ENCODE assay signal across 24 cellular contexts in the genomic region with DNA sequence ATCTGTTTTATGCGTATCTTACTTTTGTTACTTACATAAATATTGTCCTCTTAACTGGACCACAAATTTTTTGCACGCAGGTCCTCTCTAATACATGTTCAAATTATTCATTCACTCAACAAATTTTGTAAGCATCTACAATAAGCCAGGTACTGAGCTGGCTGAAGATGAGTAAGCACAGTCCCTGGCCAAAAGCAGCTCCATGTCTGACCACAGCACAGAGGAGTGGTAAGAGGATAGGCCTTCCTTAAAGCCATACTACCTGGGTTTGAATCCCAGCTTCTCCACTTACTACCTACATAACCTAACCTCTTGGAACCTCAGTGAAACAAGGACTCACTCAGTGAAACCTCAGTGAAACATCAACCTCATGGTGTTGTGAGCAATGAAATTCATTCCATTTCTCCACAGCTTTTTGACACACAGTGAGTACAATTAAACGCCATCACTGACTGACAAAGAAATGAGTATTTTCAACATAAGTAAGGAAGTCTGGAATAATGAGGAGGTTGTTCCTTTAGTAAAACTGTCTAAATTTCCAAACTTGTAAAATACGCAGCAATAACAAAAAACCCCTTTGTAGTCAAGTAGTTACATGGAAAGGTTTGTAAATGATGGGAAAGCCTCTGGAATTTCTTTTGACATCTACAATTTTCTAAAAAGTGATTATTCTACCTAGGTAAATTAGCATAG. TPM values are rescaled to one million over a fixed set of nuclear protein-coding genes. Genes with fewer than 3 reads are reported as not detected.
DNase-seq lines count a peak whose midpoint lies in the region; ATAC-seq, FAIRE-seq and TF ChIP-seq lines count a peak whose summit lies in the region.
"Had no signal": no experiment of that assay in that cellular context is flagged by ENCODE, and none has a peak within 500 bp of the region (broad histone marks: within the 10 kb centered on the region; RNA-seq: fewer than 3 reads in every experiment).

No MANE protein-coding gene starts in this region.

- H2BK15ac ChIP-seq in H9 (ENCODE audit: low read depth, low read length), result no peak overlapping the region

- peak; percentile 3 for FAIRE-seq in A204.1 (lab: Jason Lieb, UNC)
- FAIRE-seq: A549 had no signal

- H3K23ac ChIP-seq in H9 (ENCODE audit: insufficient read length, low read depth, low read length), result no peak overlapping the region

- no peaks in the 10 kb centered on the region for H3K36me3 ChIP-seq in mucosa of descending colon (ENCODE audit: low read depth)

- H3T11ph ChIP-seq in H9 (ENCODE audit: low read length), result no peak overlapping the region

- H3K4me3 Mint-ChIP-seq in H9, result no peak overlapping the region
- H3K4me3 Mint-ChIP-seq: activated CD4-positive, alpha-beta memory T cell treated with anti-CD3 and anti-CD28 coated beads for 36 hours; central memory CD8-positive, alpha-beta T cell; mesothelial cell of epicardium; nephron; stimulated activated naive B cell treated with anti-CD40 and anti-IgM and Interleukin-4, amounts not matched to agents 10 μg/mL and 1 μg/mL and 100 μg/mL, for 72 hours had no signal

- H4K20me1 ChIP-seq in H9 (ENCODE audit: control insufficient read depth, insufficient read depth, insufficient read length), result no peaks in the 10 kb centered on the region

- H2BK12ac ChIP-seq in H9 (ENCODE audit: insufficient read length, low read depth, low read length), result no peak overlapping the region

- H2BK120ac ChIP-seq in H9 (ENCODE audit: low read depth, low read length, poor library complexity, severe bottlenecking), result no peak overlapping the region

- H3K9me3 ChIP-seq in H9 (ENCODE audit: control insufficient read depth, low read depth, low read length) (no peaks in the 10 kb centered on the region), mucosa of descending colon (no peaks in the 10 kb centered on the region)
- H3K9me3 ChIP-seq: A549, esophagus muscularis mucosa, HAP-1, testis had no signal

- H3K4me1 Mint-ChIP-seq in H9, result peaks cover 31 to 44% of the 10 kb centered on the region in 2 experiments

- H4K5ac ChIP-seq in H9 (ENCODE audit: insufficient read length, low read depth, low read length), result no peak overlapping the region

- H4K91ac ChIP-seq in H9 (ENCODE audit: insufficient read length, low read depth, low read length), result no peak overlapping the region

- peaks cover 5% of the 10 kb centered on the region for H3K4me1 ChIP-seq in H9 (ENCODE audit: insufficient read depth, low read length)
- no peaks in the 10 kb centered on the region for H3K4me1 ChIP-seq in foreskin keratinocyte
- H3K4me1 ChIP-seq in mucosa of descending colon (ENCODE audit: low read depth), result no peaks in the 10 kb centered on the region
- H3K4me1 ChIP-seq: testis had no signal

- no peak for DNase-seq in H9
- DNase-seq in SK-MEL-5 (ENCODE audit: low read depth, low spot score), result peak; percentile 22
- DNase-seq in foreskin keratinocyte, result peak; percentile 12 to 41
- no peak for DNase-seq in activated CD8-positive, alpha-beta memory T cell treated with anti-CD3 and anti-CD28 coated beads for 24 hours
- no peak for DNase-seq in mucosa of descending colon
- no peak for DNase-seq in NCI-H748 treated with DMSO at 0.1 percent for 48 hours (lab: John Stamatoyannopoulos, UW)
- DNase-seq: activated CD4-positive, alpha-beta memory T cell treated with anti-CD3 and anti-CD28 coated beads for 36 hours; glutamatergic neuron; left colon; MM.1S; NCI-H2171 treated with DMSO at 0.1 percent for 48 hours; stimulated activated naive B cell treated with anti-CD40 and anti-IgM and Interleukin-4, amounts not matched to agents 10 μg/mL and 1 μg/mL and 100 μg/mL, for 72 hours; testis had no signal

- H3K18ac ChIP-seq in H9 (ENCODE audit: insufficient read length, low read depth, low read length), result no peak overlapping the region

- H2AK5ac ChIP-seq in H9 (ENCODE audit: insufficient read length, low read length), result no peak overlapping the region

- TF ChIP-seq CTCF in H9 (conservative IDR thresholded peaks at IDR 0.05), result no peak
- no peak for TF ChIP-seq CTCF in foreskin keratinocyte (conservative IDR thresholded peaks at IDR 0.05)
- no peak for TF ChIP-seq CTCF in mucosa of descending colon (IDR thresholded peaks at IDR 0.05)

- no peak overlapping the region for H2AFZ ChIP-seq in H9 (ENCODE audit: low read length)
- H2AFZ ChIP-seq: parathyroid adenoma had no signal

- H4K8ac ChIP-seq in H9 (replicated peaks; ENCODE audit: insufficient read length, low read depth, low read length), result no peak overlapping the region

- peaks cover 8 to 66% (median 61%) of the 10 kb centered on the region in 3 experiments; a peak in 5 of 7 replicates for H3K36me3 Mint-ChIP-seq in H9 (ENCODE audit: insufficient read depth in 1 of 3, low read depth in 3 of 3)

- H3K4ac ChIP-seq in H9 (ENCODE audit: low read depth, low read length), result no peak overlapping the region

- H3K27me3 ChIP-seq in H9 (ENCODE audit: insufficient read depth, low read length), result no peaks in the 10 kb centered on the region
- H3K27me3 ChIP-seq in foreskin keratinocyte, result no peaks in the 10 kb centered on the region
- H3K27me3 ChIP-seq: esophagus muscularis mucosa, testis had no signal

- no CpG with 5 or more reads among the region's 4 CpGs for WGBS in H9 (ENCODE audit: extremely low coverage, insufficient read length, low lambda C conversion rate)

- H3K27ac ChIP-seq in H9 (ENCODE audit: insufficient read length, low read depth, low read length) (no peak overlapping the region), foreskin keratinocyte (no peak overlapping the region)
- H3K27ac ChIP-seq: A549, esophagus muscularis mucosa, parathyroid adenoma, SK-N-MC, testis had no signal

- intact Hi-C loops in mucosa of descending colon (cut with DNase I, micrococcal nuclease), result loop anchor here in 1 of 2 donors (10.0 kb wide), 1 partner anchor 130 kb away; no protein-coding TSS in a partner anchor

- no peaks in the 10 kb centered on the region for H3K9me3 Mint-ChIP-seq in H9
- H3K9me3 Mint-ChIP-seq: activated CD4-positive, alpha-beta memory T cell treated with anti-CD3 and anti-CD28 coated beads for 36 hours; central memory CD8-positive, alpha-beta T cell; mesothelial cell of epicardium; nephron; stimulated activated naive B cell treated with anti-CD40 and anti-IgM and Interleukin-4, amounts not matched to agents 10 μg/mL and 1 μg/mL and 100 μg/mL, for 72 hours had no signal

- no peak overlapping the region for H2BK5ac ChIP-seq in H9 (ENCODE audit: insufficient read length, low read length)

- no peak overlapping the region for H3K14ac ChIP-seq in H9 (ENCODE audit: insufficient read depth, low read length)

- H3K9ac ChIP-seq in H9 (ENCODE audit: extremely low read depth, insufficient read length, low read length), result no peak overlapping the region
- H3K9ac ChIP-seq: parathyroid adenoma had no signal

- no peak overlapping the region for H3K4me3 ChIP-seq in mucosa of descending colon
- H3K4me3 ChIP-seq: A549, esophagus muscularis mucosa, HAP-1, SK-N-MC, testis had no signal

- no peak overlapping the region for H3K56ac ChIP-seq in H9 (ENCODE audit: insufficient read length, low read depth, low read length)

- no peaks in the 10 kb centered on the region for H3K23me2 ChIP-seq in H9 (ENCODE audit: insufficient read length, low read depth, low read length, poor library complexity, severe bottlenecking)

- H2BK20ac ChIP-seq in H9 (ENCODE audit: low read depth, low read length, poor library complexity, severe bottlenecking), result no peak overlapping the region

- peak; percentile 55 for ATAC-seq in foreskin keratinocyte
- ATAC-seq in mucosa of descending colon, result no peak
- no peak for ATAC-seq in GM19023 (IDR thresholded peaks at IDR 0.05; ENCODE audit: unreplicated experiment)
- ATAC-seq: sciatic nerve had no signal

- peaks cover 28% of the 10 kb centered on the region for H3K79me2 ChIP-seq in H9 (ENCODE audit: insufficient read depth, low read length)

- no peaks in the 10 kb centered on the region for H3K27me3 Mint-ChIP-seq in H9 (ENCODE audit: low read depth)
- H3K27me3 Mint-ChIP-seq: activated CD4-positive, alpha-beta memory T cell treated with anti-CD3 and anti-CD28 coated beads for 36 hours; central memory CD8-positive, alpha-beta T cell; stimulated activated naive B cell treated with anti-CD40 and anti-IgM and Interleukin-4, amounts not matched to agents 10 μg/mL and 1 μg/mL and 100 μg/mL, for 72 hours had no signal

- peaks cover 4% of the 10 kb centered on the region for H3K79me1 ChIP-seq in H9 (ENCODE audit: insufficient read depth, low read depth, low read length, poor library complexity, severe bottlenecking)

- H3K27ac Mint-ChIP-seq in H9, result peak overlapping the region in 2 of 3 experiments; percentile 45 to 55; a peak in 3 of 7 replicates
- H3K27ac Mint-ChIP-seq: activated CD4-positive, alpha-beta memory T cell treated with anti-CD3 and anti-CD28 coated beads for 36 hours; mesothelial cell of epicardium had no signal

- H3K4me2 ChIP-seq in H9 (ENCODE audit: insufficient read depth, insufficient read length, low read length), result no peak overlapping the region
- H3K4me2 ChIP-seq: A549 had no signal

- in situ Hi-C loops in SK-MEL-5 (cut with HindIII; ENCODE audit: low pct_unique_long_range_greater_than_20kb, low sequenced_read_pairs), result no loop called here

RNA-seq across cellular contexts. Expression of a gene that starts 15.0 kb away (rescaled TPM):
- 112 and 117 TPM in 2 replicates for total RNA-seq in H9 (2021)
- 84.2 and 86.6 TPM in 2 replicates for total RNA-seq in SK-MEL-5 (2014; rRNA removed; shearing (Covaris generic))
- polyA plus RNA-seq in SK-MEL-5 (2015; cell fraction: cytosol; rRNA removed), result 18.1 and 22.8 TPM in 2 replicates
- polyA plus RNA-seq in SK-MEL-5 (2015; cell fraction: nucleus; rRNA removed), result 120 and 130 TPM in 2 replicates
- total RNA-seq in foreskin keratinocyte, result 36.0 and 39.9 TPM in 2 replicates
- polyA plus RNA-seq in foreskin keratinocyte, result 3.6 TPM in 2 replicates
- total RNA-seq in mucosa of descending colon, result 10 to 100 TPM; 63.0 to 71.5 (median 68.6) TPM

Comparison
In these comparisons a context has a peak if more than half of its experiments do, and no peak if none do; other contexts are left out.
1. DNase-seq: peak in SK-MEL-5 (single experiment) and foreskin keratinocyte (2 of 2); none in H9 (single experiment), activated CD8-positive, alpha-beta memory T cell treated with anti-CD3 and anti-CD28 coated beads for 24 hours (single experiment), mucosa of descending colon (0 of 3) and NCI-H748 treated with DMSO at 0.1 percent for 48 hours (single experiment).